In genomic region chr15:58440181-58440910, GRCh38 we compare ENCODE assay signal across 10 cellular contexts. TPM values are rescaled to one million over a fixed set of nuclear protein-coding genes. Genes with fewer than 3 reads are reported as not detected.
A peak's percentile ranks its signal among the peaks of the same experiment; 100 is the strongest.
DNase-seq lines count a peak whose midpoint lies in the region; ATAC-seq, FAIRE-seq and TF ChIP-seq lines count a peak whose summit lies in the region.
"Had no signal": no experiment of that assay in that cellular context is flagged by ENCODE, and none has a peak within 500 bp of the region (broad histone marks: within the 10 kb centered on the region; RNA-seq: fewer than 3 reads in every experiment).

No MANE protein-coding gene starts in this region.

- no peak for TF ChIP-seq CTCF in spleen (IDR thresholded peaks at IDR 0.05 in 8 of 11, conservative IDR thresholded peaks at IDR 0.05 in 3 of 11)

- intact Hi-C loops in right cardiac atrium (cut with DNase I) (no loop called here), spleen (cut with DNase I; ENCODE audit: low total_unique reads) (no loop called here)

- no peaks in the 10 kb centered on the region for H3K27me3 ChIP-seq in right cardiac atrium (ENCODE audit: control insufficient read depth, insufficient read depth)
- H3K27me3 ChIP-seq in spleen (replicated peaks in 1 of 7): no peaks in the 10 kb centered on the region

- H3K27ac ChIP-seq in right cardiac atrium (ENCODE audit: low read length): peak overlapping the region; percentile 92
- H3K27ac ChIP-seq in spleen: peak overlapping the region; percentile 20 to 79 (median 74)

- DNase-seq in HTR-8/SVneo (ENCODE audit: insufficient read length, low spot score): peak; percentile 30
- DNase-seq in amniotic epithelial cell (ENCODE audit: low read depth): peak; percentile 39
- peak in 1 of 3 donors; percentile 51 for DNase-seq in right cardiac atrium
- DNase-seq in spleen: no peak
- no peak for DNase-seq in NK-92 (lab: John Stamatoyannopoulos, UW; ENCODE audit: unreplicated experiment)
- no peak for DNase-seq in HuH-7.5 (ENCODE audit: low spot score)

- WGBS in right cardiac atrium: 45% methylated on average over 7 of the region's 7 CpGs
- 70 to 84% (median 77%) methylated on average over 7 of the region's 7 CpGs for WGBS in spleen, 5 donors

- H3K36me3 ChIP-seq in spleen: no peaks in the 10 kb centered on the region

- H3K4me3 ChIP-seq in right cardiac atrium (ENCODE audit: low read length) (no peak overlapping the region), spleen (no peak overlapping the region)

- H3K9me3 ChIP-seq in right cardiac atrium (ENCODE audit: control insufficient read depth, low read length): no peaks in the 10 kb centered on the region
- no peaks in the 10 kb centered on the region for H3K9me3 ChIP-seq in spleen

- no peak for TF ChIP-seq POLR2A in spleen (IDR thresholded peaks at IDR 0.05)

- FAIRE-seq in HTR-8/SVneo (lab: Jason Lieb, UNC): no peak
- FAIRE-seq: islet of Langerhans had no signal

- peaks cover 30% of the 10 kb centered on the region for H3K4me1 ChIP-seq in right cardiac atrium (ENCODE audit: control insufficient read depth, insufficient read depth, low read length)
- peaks cover 0 to 45% (median 14%) of the 10 kb centered on the region in 6 donors for H3K4me1 ChIP-seq in spleen

- peak; percentile 89 to 92 for ATAC-seq in right cardiac atrium
- ATAC-seq in HG03342 (IDR thresholded peaks at IDR 0.05; ENCODE audit: unreplicated experiment): no peak
- ATAC-seq in GM18519 (IDR thresholded peaks at IDR 0.05; ENCODE audit: low FRiP score, unreplicated experiment): no peak
- ATAC-seq: stimulated activated effector memory CD8-positive, alpha-beta T cell treated with anti-CD3 and anti-CD28 coated beads, Interleukin-12 subunit alpha, Interleukin-12 subunit beta, amount 100 ng/mL, for 72 hours had no signal

RNA-seq across cellular contexts. Expression of gene LIPC, which starts 8.6 kb away (rescaled TPM):
- total RNA-seq in right cardiac atrium (1 to 10 TPM in 1 of 4 donors, under 1 TPM in 3; 0.77 to 1.1 (median 0.91) TPM), spleen (1 to 10 TPM in 6 of 7 donors, under 1 TPM in 1; 0.60 to 2.5 (median 1.2) TPM)
- polyA plus RNA-seq in right cardiac atrium (0.61 TPM), spleen (under 1 TPM; 0.47 to 0.70 (median 0.48) TPM)

Comparison
In these comparisons a context has a peak if more than half of its experiments do, and no peak if none do; other contexts are left out.
1. DNase-seq: peak in HTR-8/SVneo (single experiment) and amniotic epithelial cell (single experiment); none in spleen (single experiment), NK-92 (single experiment) and HuH-7.5 (single experiment).
2. ATAC-seq: peak in right cardiac atrium (2 of 2); none in HG03342 (single experiment) and GM18519 (single experiment).